ENCODE assay signal across 2 cellular contexts in the genomic region with DNA sequence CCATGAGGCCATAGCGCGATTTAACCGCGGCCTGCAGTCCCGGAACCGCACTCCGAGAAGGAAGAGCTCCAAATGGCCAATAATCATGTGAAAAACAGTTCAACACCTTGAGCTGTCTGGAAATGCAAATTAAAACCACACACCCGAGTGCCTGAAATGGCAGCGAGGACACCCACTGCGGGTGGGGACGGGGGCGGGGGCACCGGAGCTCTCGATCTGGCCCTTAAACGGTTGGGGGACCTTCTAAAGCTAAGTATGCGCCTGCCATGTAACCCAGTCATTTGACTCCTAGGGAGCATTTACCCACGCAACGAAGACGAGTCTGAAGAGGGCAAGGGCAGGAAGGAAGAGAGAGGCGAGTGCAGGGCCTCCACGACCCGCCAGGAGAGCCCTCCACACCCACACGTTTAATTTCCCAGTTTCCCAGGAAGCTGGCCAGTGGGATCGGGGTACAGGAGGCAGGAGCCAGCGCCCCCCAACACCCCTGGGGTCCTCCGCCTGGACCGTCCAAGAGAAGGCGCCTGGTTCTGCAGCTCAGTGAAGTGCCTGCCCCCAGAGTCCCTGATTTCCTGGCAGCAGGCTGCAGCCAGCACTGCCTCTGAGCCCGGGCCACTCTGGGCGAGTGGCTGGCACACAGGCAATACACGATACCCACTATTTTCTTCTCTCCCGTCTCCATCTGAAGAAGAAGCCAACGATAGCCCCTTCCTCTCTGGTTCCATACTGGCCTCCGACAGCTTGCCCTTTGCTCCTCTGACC.
TF ChIP-seq lines count a peak whose summit lies in the region.

No MANE protein-coding gene starts in this region.

TF ChIP-seq in GM23338, 12 proteins besides CTCF, POLR2A, EP300 and RAD21:
- TF ChIP-seq, protein P1, sequence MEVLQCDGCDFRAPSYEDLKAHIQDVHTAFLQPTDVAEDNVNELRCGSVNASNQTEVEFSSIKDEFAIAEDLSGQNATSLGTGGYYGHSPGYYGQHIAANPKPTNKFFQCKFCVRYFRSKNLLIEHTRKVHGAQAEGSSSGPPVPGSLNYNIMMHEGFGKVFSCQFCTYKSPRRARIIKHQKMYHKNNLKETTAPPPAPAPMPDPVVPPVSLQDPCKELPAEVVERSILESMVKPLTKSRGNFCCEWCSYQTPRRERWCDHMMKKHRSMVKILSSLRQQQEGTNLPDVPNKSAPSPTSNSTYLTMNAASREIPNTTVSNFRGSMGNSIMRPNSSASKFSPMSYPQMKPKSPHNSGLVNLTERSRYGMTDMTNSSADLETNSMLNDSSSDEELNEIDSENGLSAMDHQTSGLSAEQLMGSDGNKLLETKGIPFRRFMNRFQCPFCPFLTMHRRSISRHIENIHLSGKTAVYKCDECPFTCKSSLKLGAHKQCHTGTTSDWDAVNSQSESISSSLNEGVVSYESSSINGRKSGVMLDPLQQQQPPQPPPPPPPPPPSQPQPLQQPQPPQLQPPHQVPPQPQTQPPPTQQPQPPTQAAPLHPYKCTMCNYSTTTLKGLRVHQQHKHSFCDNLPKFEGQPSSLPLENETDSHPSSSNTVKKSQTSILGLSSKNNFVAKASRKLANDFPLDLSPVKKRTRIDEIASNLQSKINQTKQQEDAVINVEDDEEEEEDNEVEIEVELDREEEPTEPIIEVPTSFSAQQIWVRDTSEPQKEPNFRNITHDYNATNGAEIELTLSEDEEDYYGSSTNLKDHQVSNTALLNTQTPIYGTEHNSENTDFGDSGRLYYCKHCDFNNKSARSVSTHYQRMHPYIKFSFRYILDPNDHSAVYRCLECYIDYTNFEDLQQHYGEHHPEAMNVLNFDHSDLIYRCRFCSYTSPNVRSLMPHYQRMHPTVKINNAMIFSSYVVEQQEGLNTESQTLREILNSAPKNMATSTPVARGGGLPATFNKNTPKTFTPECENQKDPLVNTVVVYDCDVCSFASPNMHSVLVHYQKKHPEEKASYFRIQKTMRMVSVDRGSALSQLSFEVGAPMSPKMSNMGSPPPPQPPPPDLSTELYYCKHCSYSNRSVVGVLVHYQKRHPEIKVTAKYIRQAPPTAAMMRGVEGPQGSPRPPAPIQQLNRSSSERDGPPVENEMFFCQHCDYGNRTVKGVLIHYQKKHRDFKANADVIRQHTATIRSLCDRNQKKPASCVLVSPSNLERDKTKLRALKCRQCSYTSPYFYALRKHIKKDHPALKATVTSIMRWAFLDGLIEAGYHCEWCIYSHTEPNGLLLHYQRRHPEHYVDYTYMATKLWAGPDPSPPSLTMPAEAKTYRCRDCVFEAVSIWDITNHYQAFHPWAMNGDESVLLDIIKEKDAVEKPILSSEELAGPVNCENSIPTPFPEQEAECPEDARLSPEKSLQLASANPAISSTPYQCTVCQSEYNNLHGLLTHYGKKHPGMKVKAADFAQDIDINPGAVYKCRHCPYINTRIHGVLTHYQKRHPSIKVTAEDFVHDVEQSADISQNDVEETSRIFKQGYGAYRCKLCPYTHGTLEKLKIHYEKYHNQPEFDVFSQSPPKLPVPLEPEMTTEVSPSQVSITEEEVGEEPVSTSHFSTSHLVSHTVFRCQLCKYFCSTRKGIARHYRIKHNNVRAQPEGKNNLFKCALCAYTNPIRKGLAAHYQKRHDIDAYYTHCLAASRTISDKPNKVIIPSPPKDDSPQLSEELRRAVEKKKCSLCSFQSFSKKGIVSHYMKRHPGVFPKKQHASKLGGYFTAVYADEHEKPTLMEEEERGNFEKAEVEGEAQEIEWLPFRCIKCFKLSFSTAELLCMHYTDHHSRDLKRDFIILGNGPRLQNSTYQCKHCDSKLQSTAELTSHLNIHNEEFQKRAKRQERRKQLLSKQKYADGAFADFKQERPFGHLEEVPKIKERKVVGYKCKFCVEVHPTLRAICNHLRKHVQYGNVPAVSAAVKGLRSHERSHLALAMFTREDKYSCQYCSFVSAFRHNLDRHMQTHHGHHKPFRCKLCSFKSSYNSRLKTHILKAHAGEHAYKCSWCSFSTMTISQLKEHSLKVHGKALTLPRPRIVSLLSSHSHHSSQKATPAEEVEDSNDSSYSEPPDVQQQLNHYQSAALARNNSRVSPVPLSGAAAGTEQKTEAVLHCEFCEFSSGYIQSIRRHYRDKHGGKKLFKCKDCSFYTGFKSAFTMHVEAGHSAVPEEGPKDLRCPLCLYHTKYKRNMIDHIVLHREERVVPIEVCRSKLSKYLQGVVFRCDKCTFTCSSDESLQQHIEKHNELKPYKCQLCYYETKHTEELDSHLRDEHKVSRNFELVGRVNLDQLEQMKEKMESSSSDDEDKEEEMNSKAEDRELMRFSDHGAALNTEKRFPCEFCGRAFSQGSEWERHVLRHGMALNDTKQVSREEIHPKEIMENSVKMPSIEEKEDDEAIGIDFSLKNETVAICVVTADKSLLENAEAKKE (CRISPR knock-in tag; IDR thresholded peaks at IDR 0.05) = no peak
- TF ChIP-seq EZH2 (IDR thresholded peaks at IDR 0.05; ENCODE audit: low read depth, unreplicated experiment) (no peak), EZH2phosphoT487 (IDR thresholded peaks at IDR 0.05; ENCODE audit: unreplicated experiment) (no peak), JUNB (IDR thresholded peaks at IDR 0.05; ENCODE audit: unreplicated experiment) (no peak), ZNF114 (CRISPR knock-in tag; IDR thresholded peaks at IDR 0.05) (no peak), STAT1 (IDR thresholded peaks at IDR 0.05; ENCODE audit: unreplicated experiment) (no peak)
- TF ChIP-seq, protein P2, sequence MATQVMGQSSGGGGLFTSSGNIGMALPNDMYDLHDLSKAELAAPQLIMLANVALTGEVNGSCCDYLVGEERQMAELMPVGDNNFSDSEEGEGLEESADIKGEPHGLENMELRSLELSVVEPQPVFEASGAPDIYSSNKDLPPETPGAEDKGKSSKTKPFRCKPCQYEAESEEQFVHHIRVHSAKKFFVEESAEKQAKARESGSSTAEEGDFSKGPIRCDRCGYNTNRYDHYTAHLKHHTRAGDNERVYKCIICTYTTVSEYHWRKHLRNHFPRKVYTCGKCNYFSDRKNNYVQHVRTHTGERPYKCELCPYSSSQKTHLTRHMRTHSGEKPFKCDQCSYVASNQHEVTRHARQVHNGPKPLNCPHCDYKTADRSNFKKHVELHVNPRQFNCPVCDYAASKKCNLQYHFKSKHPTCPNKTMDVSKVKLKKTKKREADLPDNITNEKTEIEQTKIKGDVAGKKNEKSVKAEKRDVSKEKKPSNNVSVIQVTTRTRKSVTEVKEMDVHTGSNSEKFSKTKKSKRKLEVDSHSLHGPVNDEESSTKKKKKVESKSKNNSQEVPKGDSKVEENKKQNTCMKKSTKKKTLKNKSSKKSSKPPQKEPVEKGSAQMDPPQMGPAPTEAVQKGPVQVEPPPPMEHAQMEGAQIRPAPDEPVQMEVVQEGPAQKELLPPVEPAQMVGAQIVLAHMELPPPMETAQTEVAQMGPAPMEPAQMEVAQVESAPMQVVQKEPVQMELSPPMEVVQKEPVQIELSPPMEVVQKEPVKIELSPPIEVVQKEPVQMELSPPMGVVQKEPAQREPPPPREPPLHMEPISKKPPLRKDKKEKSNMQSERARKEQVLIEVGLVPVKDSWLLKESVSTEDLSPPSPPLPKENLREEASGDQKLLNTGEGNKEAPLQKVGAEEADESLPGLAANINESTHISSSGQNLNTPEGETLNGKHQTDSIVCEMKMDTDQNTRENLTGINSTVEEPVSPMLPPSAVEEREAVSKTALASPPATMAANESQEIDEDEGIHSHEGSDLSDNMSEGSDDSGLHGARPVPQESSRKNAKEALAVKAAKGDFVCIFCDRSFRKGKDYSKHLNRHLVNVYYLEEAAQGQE (IDR thresholded peaks at IDR 0.05; ENCODE audit: unreplicated experiment) = no peak
- TF ChIP-seq, protein P3, sequence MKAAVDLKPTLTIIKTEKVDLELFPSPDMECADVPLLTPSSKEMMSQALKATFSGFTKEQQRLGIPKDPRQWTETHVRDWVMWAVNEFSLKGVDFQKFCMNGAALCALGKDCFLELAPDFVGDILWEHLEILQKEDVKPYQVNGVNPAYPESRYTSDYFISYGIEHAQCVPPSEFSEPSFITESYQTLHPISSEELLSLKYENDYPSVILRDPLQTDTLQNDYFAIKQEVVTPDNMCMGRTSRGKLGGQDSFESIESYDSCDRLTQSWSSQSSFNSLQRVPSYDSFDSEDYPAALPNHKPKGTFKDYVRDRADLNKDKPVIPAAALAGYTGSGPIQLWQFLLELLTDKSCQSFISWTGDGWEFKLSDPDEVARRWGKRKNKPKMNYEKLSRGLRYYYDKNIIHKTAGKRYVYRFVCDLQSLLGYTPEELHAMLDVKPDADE (IDR thresholded peaks at IDR 0.05) = no peak

TF ChIP-seq in GM12878, 131 proteins besides CTCF, POLR2A, EP300 and RAD21:
- TF ChIP-seq CBX3 (IDR thresholded peaks at IDR 0.05; ENCODE audit: borderline replicate concordance, low read depth) (no peak), POLR2AphosphoS5 (IDR thresholded peaks at IDR 0.05; ENCODE audit: low read length) (no peak), TCF12 (IDR thresholded peaks at IDR 0.05; ENCODE audit: low read depth, low read length) (no peak), CBFB (IDR thresholded peaks at IDR 0.05; ENCODE audit: low read depth) (no peak), GATAD2B (conservative IDR thresholded peaks at IDR 0.05; ENCODE audit: low read depth) (no peak), SUPT20H (IDR thresholded peaks at IDR 0.05; ENCODE audit: borderline replicate concordance, control insufficient read depth, low read depth, low read length) (no peak), SMAD5 (IDR thresholded peaks at IDR 0.05; ENCODE audit: low read depth) (no peak), ZSCAN29 (IDR thresholded peaks at IDR 0.05) (no peak)
- TF ChIP-seq, protein P4, sequence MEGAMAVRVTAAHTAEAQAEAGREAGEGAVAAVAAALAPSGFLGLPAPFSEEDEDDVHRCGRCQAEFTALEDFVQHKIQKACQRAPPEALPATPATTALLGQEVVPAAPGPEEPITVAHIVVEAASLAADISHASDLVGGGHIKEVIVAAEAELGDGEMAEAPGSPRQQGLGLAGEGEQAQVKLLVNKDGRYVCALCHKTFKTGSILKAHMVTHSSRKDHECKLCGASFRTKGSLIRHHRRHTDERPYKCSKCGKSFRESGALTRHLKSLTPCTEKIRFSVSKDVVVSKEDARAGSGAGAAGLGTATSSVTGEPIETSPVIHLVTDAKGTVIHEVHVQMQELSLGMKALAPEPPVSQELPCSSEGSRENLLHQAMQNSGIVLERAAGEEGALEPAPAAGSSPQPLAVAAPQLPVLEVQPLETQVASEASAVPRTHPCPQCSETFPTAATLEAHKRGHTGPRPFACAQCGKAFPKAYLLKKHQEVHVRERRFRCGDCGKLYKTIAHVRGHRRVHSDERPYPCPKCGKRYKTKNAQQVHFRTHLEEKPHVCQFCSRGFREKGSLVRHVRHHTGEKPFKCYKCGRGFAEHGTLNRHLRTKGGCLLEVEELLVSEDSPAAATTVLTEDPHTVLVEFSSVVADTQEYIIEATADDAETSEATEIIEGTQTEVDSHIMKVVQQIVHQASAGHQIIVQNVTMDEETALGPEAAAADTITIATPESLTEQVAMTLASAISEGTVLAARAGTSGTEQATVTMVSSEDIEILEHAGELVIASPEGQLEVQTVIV (IDR thresholded peaks at IDR 0.05; ENCODE audit: borderline replicate concordance, partially characterized antibody) = no peak
- TF ChIP-seq, protein P2 (IDR thresholded peaks at IDR 0.05; ENCODE audit: low read depth, low read length) = no peak
- TF ChIP-seq, protein P5, sequence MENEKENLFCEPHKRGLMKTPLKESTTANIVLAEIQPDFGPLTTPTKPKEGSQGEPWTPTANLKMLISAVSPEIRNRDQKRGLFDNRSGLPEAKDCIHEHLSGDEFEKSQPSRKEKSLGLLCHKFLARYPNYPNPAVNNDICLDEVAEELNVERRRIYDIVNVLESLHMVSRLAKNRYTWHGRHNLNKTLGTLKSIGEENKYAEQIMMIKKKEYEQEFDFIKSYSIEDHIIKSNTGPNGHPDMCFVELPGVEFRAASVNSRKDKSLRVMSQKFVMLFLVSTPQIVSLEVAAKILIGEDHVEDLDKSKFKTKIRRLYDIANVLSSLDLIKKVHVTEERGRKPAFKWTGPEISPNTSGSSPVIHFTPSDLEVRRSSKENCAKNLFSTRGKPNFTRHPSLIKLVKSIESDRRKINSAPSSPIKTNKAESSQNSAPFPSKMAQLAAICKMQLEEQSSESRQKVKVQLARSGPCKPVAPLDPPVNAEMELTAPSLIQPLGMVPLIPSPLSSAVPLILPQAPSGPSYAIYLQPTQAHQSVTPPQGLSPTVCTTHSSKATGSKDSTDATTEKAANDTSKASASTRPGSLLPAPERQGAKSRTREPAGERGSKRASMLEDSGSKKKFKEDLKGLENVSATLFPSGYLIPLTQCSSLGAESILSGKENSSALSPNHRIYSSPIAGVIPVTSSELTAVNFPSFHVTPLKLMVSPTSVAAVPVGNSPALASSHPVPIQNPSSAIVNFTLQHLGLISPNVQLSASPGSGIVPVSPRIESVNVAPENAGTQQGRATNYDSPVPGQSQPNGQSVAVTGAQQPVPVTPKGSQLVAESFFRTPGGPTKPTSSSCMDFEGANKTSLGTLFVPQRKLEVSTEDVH (IDR thresholded peaks at IDR 0.05; ENCODE audit: low read depth, partially characterized antibody) = no peak
